Comparison of ENCODE assay signal across 8 cellular contexts in the genomic region with DNA sequence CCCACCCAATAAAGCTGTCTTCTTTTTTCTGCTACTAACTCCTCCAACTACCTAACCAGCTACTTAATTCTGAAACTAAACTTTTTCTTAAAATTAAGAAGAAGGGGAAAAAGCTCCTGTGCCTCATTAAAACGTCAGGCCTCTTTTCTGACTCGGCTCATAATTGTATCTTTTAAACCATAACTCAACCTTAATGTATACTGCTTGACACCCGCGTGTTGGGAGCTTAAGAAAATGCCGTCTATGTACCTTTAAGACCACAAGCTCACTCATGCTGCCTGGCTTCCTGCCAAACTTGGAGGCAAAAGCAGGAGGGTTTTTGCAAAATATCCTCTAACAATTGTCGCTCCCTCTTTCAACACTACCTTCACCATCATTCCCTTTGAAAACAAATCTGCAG. TPM values are rescaled to one million over a fixed set of nuclear protein-coding genes. Genes with fewer than 3 reads are reported as not detected.
DNase-seq lines count a peak whose midpoint lies in the region; FAIRE-seq and TF ChIP-seq lines count a peak whose summit lies in the region.

No MANE protein-coding gene starts in this region.

- FAIRE-seq in frontal cortex (lab: Jason Lieb, UNC) = no peak

- H3K4me3 ChIP-seq in OCI-LY3 (ENCODE audit: low read length) (peak overlapping the region; percentile 60), stomach (peak overlapping the region; percentile 20 to 55 (median 38))

- no peaks in the 10 kb centered on the region for H4K20me1 ChIP-seq in OCI-LY3 (ENCODE audit: insufficient read depth, low read length)

- no peak for TF ChIP-seq POLR2A in stomach (IDR thresholded peaks at IDR 0.05)

- intact Hi-C loops in stomach (cut with DNase I; ENCODE audit: low total_unique reads) = no loop called here

- H3K36me3 ChIP-seq in OCI-LY3 (replicated peaks; ENCODE audit: low read depth, low read length) = peaks cover 15% of the 10 kb centered on the region
- no peaks in the 10 kb centered on the region for H3K36me3 ChIP-seq in stomach

- H3K9me3 ChIP-seq in OCI-LY3 (ENCODE audit: insufficient read depth, low read length) (no peaks in the 10 kb centered on the region; the same call in 1 of the 2 replicates), stomach (no peaks in the 10 kb centered on the region)

- peaks cover 45% of the 10 kb centered on the region for H3K79me2 ChIP-seq in OCI-LY3 (ENCODE audit: low read length)

- H3K27ac ChIP-seq in OCI-LY3 (ENCODE audit: low read length) (peak overlapping the region; percentile 71), stomach (peak overlapping the region in 4 of 5 donors; percentile 5 to 85 (median 70))

- H2AFZ ChIP-seq in OCI-LY3 (ENCODE audit: low read depth, low read length) = no peak overlapping the region; the same call in 1 of the 2 replicates

- CTCF ChIA-PET in HEK293T (lab: Yijun Ruan, JAX) = interaction anchor here (1.5 kb wide), 1 partner anchor 399 kb away, joined by 4 read pairs; no protein-coding TSS in a partner anchor

- H3K4me2 ChIP-seq in OCI-LY3 (ENCODE audit: low read length) = peak overlapping the region; percentile 68

- H3K4me1 ChIP-seq in OCI-LY3 (ENCODE audit: low read length) (peaks cover 31% of the 10 kb centered on the region), stomach (peaks cover 6 to 43% (median 33%) of the 10 kb centered on the region in 4 donors)

- 11 to 18% (median 15%) methylated on average over 6 of the region's 6 CpGs for WGBS in stomach, 5 donors

- H3K9ac ChIP-seq in OCI-LY3 (ENCODE audit: low read length) = peak overlapping the region; percentile 37

- DNase-seq in COLO668 (lab: John Stamatoyannopoulos, UW; ENCODE audit: unreplicated experiment) = peak; percentile 4
- DNase-seq in HEK293T (ENCODE audit: extremely low spot score) = peak; percentile 53
- DNase-seq in amniotic stem cell (lab: John Stamatoyannopoulos, UW) = peak; percentile 23
- DNase-seq in kidney glomerular epithelial cell (lab: John Stamatoyannopoulos, UW) = peak; percentile 26
- peak; percentile 50 for DNase-seq in stomach
- DNase-seq in NCI-H510A (lab: John Stamatoyannopoulos, UW) = no peak
- DNase-seq in frontal cortex (ENCODE audit: low spot score in 2 of 2) = no peak

- H3K27me3 ChIP-seq in OCI-LY3 (ENCODE audit: low read depth, low read length) (no peaks in the 10 kb centered on the region), stomach (peaks cover 0 to 52% (median 40%) of the 10 kb centered on the region in 3 donors)

- POLR2A ChIA-PET in HEK293T (lab: Yijun Ruan, JAX) = interaction anchor here (0.6 to 0.9 kb wide), 2 partner anchors 33 to 355 kb away, joined by 3 read pairs; no protein-coding TSS in a partner anchor

- TF ChIP-seq CTCF in OCI-LY3 (IDR thresholded peaks at IDR 0.05; ENCODE audit: low read depth, low read length) (no peak), stomach (IDR thresholded peaks at IDR 0.05) (no peak)

- TF ChIP-seq EP300 in stomach (IDR thresholded peaks at IDR 0.05) = no peak

TF ChIP-seq in HEK293T, 16 proteins besides CTCF, POLR2A, EP300 and RAD21:
- TF ChIP-seq, protein P1, sequence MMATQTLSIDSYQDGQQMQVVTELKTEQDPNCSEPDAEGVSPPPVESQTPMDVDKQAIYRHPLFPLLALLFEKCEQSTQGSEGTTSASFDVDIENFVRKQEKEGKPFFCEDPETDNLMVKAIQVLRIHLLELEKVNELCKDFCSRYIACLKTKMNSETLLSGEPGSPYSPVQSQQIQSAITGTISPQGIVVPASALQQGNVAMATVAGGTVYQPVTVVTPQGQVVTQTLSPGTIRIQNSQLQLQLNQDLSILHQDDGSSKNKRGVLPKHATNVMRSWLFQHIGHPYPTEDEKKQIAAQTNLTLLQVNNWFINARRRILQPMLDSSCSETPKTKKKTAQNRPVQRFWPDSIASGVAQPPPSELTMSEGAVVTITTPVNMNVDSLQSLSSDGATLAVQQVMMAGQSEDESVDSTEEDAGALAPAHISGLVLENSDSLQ (IDR thresholded peaks at IDR 0.05) = peak; percentile 96
- no peak for TF ChIP-seq ARNT (IDR thresholded peaks at IDR 0.05)

RNA-seq across cellular contexts. Expression of gene EBF1, which starts 5.0 kb away (rescaled TPM):
- total RNA-seq in stomach (10 to 100 TPM in 3 of 5 donors, 1 to 10 TPM in 2; 8.4 to 70.6 (median 18.0) TPM), frontal cortex (6.1 TPM)
- 1 to 10 TPM; 1.8 to 1.9 (median 1.9) TPM for polyA plus RNA-seq in stomach

Comparison
In these comparisons a context has a peak if more than half of its experiments do, and no peak if none do; other contexts are left out.
1. DNase-seq: peak in COLO668 (single experiment), HEK293T (single experiment), amniotic stem cell (single experiment), kidney glomerular epithelial cell (single experiment) and stomach (single experiment); none in NCI-H510A (single experiment) and frontal cortex (0 of 2).